8 cellular contexts compared by ENCODE assay signal in the genomic region with DNA sequence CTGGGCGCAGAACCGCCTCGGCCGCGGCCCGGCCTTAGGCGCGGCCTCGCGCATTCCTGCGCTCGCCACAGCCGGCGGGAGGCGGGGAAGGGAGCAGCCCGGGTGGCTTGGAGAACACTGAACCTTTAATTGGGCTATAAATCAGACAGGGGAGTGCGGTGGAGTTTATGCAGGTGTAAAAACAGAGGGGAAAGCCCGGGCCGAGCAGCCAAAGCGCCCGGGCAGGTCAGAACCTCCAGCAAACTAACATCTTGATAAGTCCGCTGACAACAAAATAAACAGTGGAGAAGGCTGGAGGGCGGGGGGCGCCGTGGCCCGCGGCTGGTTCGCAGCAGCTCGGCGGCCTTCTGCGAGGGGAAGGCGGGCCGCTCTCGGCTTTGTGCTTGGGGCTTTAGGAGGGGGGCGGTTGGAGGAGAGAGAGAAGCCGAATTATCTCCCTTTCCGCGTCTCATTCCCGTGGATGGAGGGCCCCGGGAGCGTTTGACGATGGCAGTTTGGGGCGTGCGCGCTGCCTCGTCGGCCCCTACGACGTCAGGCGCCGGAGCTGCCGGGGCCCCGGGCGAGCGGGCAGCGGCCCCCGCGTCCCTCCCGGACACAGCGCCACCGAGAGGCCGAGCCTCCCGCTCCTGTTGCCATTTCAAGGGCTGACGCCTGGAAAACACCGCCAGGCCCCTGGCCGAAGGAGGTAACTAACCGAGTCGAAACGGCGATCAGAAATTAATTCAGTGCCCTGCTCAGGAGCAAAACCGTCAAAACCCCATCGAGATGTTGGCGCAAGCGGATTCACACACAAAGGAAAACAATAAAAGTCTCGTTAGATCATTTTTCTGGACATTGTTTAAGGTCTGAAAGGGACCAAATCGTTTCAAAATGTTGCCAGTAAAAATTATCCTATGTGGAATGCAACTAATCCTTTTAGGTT. TPM values are rescaled to one million over a fixed set of nuclear protein-coding genes. Genes with fewer than 3 reads are reported as not detected.
DNase-seq lines count a peak whose midpoint lies in the region; ATAC-seq and TF ChIP-seq lines count a peak whose summit lies in the region.

No MANE protein-coding gene starts in this region.

- H3K9ac ChIP-seq in HUES64 (ENCODE audit: low read depth, low read length) (peak overlapping the region; percentile 58), adipocyte (ENCODE audit: low read length) (no peak overlapping the region), iPS-20b (ENCODE audit: low read depth, low read length) (no peak overlapping the region; the same call in 1 of the 2 replicates)

- peak overlapping the region in 1 of 2 donors; percentile 59 for H3K27ac Mint-ChIP-seq in stimulated activated naive CD8-positive, alpha-beta T cell treated with anti-CD3 and anti-CD28 coated beads, Interleukin-15, amount 100 ng/mL, for 72 hours

- peak overlapping the region; percentile 28 for H3K4me3 ChIP-seq in BE2C (ENCODE audit: low read depth, low read length)
- H3K4me3 ChIP-seq in HUES64 (ENCODE audit: low read length): peak overlapping the region; percentile 49
- H3K4me3 ChIP-seq in adipocyte (ENCODE audit: low read length): no peak overlapping the region
- peak overlapping the region; percentile 47 for H3K4me3 ChIP-seq in iPS-20b (ENCODE audit: low read length)

- H3K9me3 ChIP-seq in BE2C (no peaks in the 10 kb centered on the region), HUES64 (ENCODE audit: insufficient read depth, low read depth, low read length) (no peaks in the 10 kb centered on the region), adipocyte (ENCODE audit: control insufficient read depth, low read length) (peaks cover 4% of the 10 kb centered on the region), iPS-20b (ENCODE audit: insufficient read depth, low read depth, low read length) (peaks cover 3% of the 10 kb centered on the region; the same call in 1 of the 2 replicates)

- H3K27ac ChIP-seq in HUES64 (ENCODE audit: low read depth, low read length) (no peak overlapping the region), iPS-20b (ENCODE audit: low read length) (no peak overlapping the region)

- TF ChIP-seq CTCF in BE2C (IDR thresholded peaks at IDR 0.05; ENCODE audit: low read depth, low read length): peak; percentile 49

- H3K36me3 ChIP-seq in BE2C (no peaks in the 10 kb centered on the region), HUES64 (ENCODE audit: insufficient read depth, low read length) (no peaks in the 10 kb centered on the region), adipocyte (ENCODE audit: control insufficient read depth, insufficient read depth, low read length, severe bottlenecking) (no peaks in the 10 kb centered on the region), iPS-20b (ENCODE audit: insufficient read depth, low read depth, low read length) (no peaks in the 10 kb centered on the region)

- H3K4me1 Mint-ChIP-seq in stimulated activated naive CD8-positive, alpha-beta T cell treated with anti-CD3 and anti-CD28 coated beads, Interleukin-15, amount 100 ng/mL, for 72 hours: peaks cover 8% of the 10 kb centered on the region

- no peaks in the 10 kb centered on the region for H3K9me3 Mint-ChIP-seq in stimulated activated naive CD8-positive, alpha-beta T cell treated with anti-CD3 and anti-CD28 coated beads, Interleukin-15, amount 100 ng/mL, for 72 hours

- peaks cover 96% of the 10 kb centered on the region for H3K27me3 ChIP-seq in BE2C
- peaks cover 99% of the 10 kb centered on the region for H3K27me3 ChIP-seq in HUES64 (ENCODE audit: insufficient read depth, low read length)
- H3K27me3 ChIP-seq in adipocyte (replicated peaks; ENCODE audit: control insufficient read depth, insufficient read depth, low read length): peaks cover 43% of the 10 kb centered on the region
- peaks cover 99% of the 10 kb centered on the region for H3K27me3 ChIP-seq in iPS-20b (ENCODE audit: insufficient read depth, low read length)

- WGBS in HUES64: under 1% methylated on average over 76 of the region's 76 CpGs

- H3K4me1 ChIP-seq in BE2C (no peaks in the 10 kb centered on the region), HUES64 (ENCODE audit: insufficient read depth, low read length) (peaks cover 25% of the 10 kb centered on the region), adipocyte (ENCODE audit: control insufficient read depth, insufficient read depth, low read length) (peaks cover 15% of the 10 kb centered on the region), iPS-20b (ENCODE audit: insufficient read depth, low read length) (no peaks in the 10 kb centered on the region; the same call in 1 of the 2 replicates)

- H3K27me3 Mint-ChIP-seq in stimulated activated naive CD8-positive, alpha-beta T cell treated with anti-CD3 and anti-CD28 coated beads, Interleukin-15, amount 100 ng/mL, for 72 hours: peaks cover 98% of the 10 kb centered on the region

- ATAC-seq in stimulated activated naive CD8-positive, alpha-beta T cell treated with anti-CD3 and anti-CD28 coated beads, Interleukin-15, amount 100 ng/mL, for 72 hours: peak; percentile 45
- ATAC-seq in GM19397 (IDR thresholded peaks at IDR 0.05; ENCODE audit: unreplicated experiment): no peak

- DNase-seq in BE2C: peak; percentile 65
- DNase-seq in adipocyte (ENCODE audit: low read depth): peak; percentile 76
- DNase-seq in stimulated activated naive CD8-positive, alpha-beta T cell treated with anti-CD3 and anti-CD28 coated beads, Interleukin-15, amount 100 ng/mL, for 72 hours: peak in 1 of 2 donors; percentile 14
- no peak for DNase-seq in activated effector memory CD4-positive, alpha-beta T cell treated with anti-CD3 and anti-CD28 coated beads, Interleukin-2, amount 50 U/mL, for 16 hours
- no peak for DNase-seq in NCI-H345 treated with DMSO at 0.1 percent for 48 hours (lab: John Stamatoyannopoulos, UW; ENCODE audit: unreplicated experiment)

- H3K4me3 Mint-ChIP-seq in stimulated activated naive CD8-positive, alpha-beta T cell treated with anti-CD3 and anti-CD28 coated beads, Interleukin-15, amount 100 ng/mL, for 72 hours: peak overlapping the region; percentile 79 to 85

RNA-seq across cellular contexts. Expression of gene FOXD1, which starts 11.2 kb away (rescaled TPM):
- 2.8 TPM for polyA plus RNA-seq in BE2C (2012; ENCODE audit: insufficient read depth, insufficient read length, low read depth)
- polyA plus RNA-seq in HUES64 (2013, experiment 1 of 2): 0.60 TPM
- 1.3 TPM for polyA plus RNA-seq in HUES64 (2013, experiment 2 of 2)

Comparison
In these comparisons a context has a peak if more than half of its experiments do, and no peak if none do; other contexts are left out.
1. DNase-seq: peak in BE2C (single experiment) and adipocyte (single experiment); none in activated effector memory CD4-positive, alpha-beta T cell treated with anti-CD3 and anti-CD28 coated beads, Interleukin-2, amount 50 U/mL, for 16 hours (single experiment) and NCI-H345 treated with DMSO at 0.1 percent for 48 hours (single experiment).